Comparison of ENCODE assay signal across 1 cellular context in the genomic region with DNA sequence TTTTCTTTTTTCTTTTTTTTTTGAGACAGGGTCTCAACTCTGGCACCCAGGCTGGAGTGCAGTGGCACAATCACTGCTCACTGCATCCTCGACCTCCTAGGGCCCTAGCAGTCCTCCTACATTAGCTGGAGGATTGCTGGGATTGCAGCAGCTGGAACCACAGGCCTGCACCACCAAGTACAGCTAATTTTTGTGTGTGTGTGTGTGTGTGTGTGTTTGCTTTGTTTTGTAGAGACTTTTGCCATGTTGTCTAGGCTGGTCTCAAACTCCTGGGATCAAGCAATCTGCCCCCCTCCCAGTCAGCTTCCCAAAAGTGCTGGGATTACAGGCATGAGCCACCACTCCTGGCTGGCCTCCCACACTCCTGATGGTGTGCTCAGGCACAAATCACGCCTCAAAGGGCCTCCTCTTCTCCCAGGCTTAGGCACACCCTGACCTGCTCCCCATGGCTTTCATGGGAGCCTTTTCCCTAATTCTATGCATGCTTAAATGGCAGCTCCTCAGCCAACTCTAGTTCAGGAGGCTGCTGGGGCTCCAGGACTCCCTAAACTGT.
TF ChIP-seq lines count a peak whose summit lies in the region.

No MANE protein-coding gene starts in this region.

TF ChIP-seq in HEK293, 187 proteins besides CTCF, POLR2A, EP300 and RAD21 (continued from another document):
- TF ChIP-seq, protein P1, sequence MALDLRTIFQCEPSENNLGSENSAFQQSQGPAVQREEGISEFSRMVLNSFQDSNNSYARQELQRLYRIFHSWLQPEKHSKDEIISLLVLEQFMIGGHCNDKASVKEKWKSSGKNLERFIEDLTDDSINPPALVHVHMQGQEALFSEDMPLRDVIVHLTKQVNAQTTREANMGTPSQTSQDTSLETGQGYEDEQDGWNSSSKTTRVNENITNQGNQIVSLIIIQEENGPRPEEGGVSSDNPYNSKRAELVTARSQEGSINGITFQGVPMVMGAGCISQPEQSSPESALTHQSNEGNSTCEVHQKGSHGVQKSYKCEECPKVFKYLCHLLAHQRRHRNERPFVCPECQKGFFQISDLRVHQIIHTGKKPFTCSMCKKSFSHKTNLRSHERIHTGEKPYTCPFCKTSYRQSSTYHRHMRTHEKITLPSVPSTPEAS (tag by site-specific recombination; IDR thresholded peaks at IDR 0.05), result peak; percentile 71
- TF ChIP-seq SCRT1 (tag by site-specific recombination; IDR thresholded peaks at IDR 0.05; ENCODE audit: borderline replicate concordance) (no peak), ZNF335 (tag by site-specific recombination; conservative IDR thresholded peaks at IDR 0.05) (0 out of 2 replicates have a peak, but pooled peaks have one; percentile 45)
TF ChIP-seq in HEK293: peak in this region for 5.
